Comparison of ENCODE assay signal across 1 cellular context in genomic region chr11:73393479-73394415, GRCh38.
TF ChIP-seq lines count a peak whose summit lies in the region.

No MANE protein-coding gene starts in this region.

TF ChIP-seq in HCT116, 20 proteins besides CTCF, POLR2A, EP300 and RAD21 (continued from another document):
- TF ChIP-seq REST (IDR thresholded peaks at IDR 0.05; ENCODE audit: low read depth) (no peak), EZH2phosphoT487 (IDR thresholded peaks at IDR 0.05; ENCODE audit: borderline replicate concordance) (no peak), ELF1 (IDR thresholded peaks at IDR 0.05; ENCODE audit: borderline replicate concordance, low read depth) (no peak), CEBPB (IDR thresholded peaks at IDR 0.05; ENCODE audit: low read depth) (no peak), ZBTB33 (IDR thresholded peaks at IDR 0.05; ENCODE audit: extremely low read depth, insufficient replicate concordance, low read length) (no peak), ZNF274 (IDR thresholded peaks at IDR 0.05; ENCODE audit: low read depth, low read length) (no peak), SRF (IDR thresholded peaks at IDR 0.05; ENCODE audit: low read depth) (no peak), EGR1 (IDR thresholded peaks at IDR 0.05; ENCODE audit: low read depth) (no peak), ATF3 (IDR thresholded peaks at IDR 0.05) (no peak), TCF7L2 (IDR thresholded peaks at IDR 0.05; ENCODE audit: borderline replicate concordance, extremely low read depth, insufficient read depth, insufficient read length) (no peak), EZH2 (IDR thresholded peaks at IDR 0.05) (no peak)
